Comparison of ENCODE assay signal across 22 cellular contexts in genomic region chrX:8043121-8043520, GRCh38.
DNase-seq lines count a peak whose midpoint lies in the region; ATAC-seq, FAIRE-seq and TF ChIP-seq lines count a peak whose summit lies in the region.
"Had no signal": no experiment of that assay in that cellular context is flagged by ENCODE, and none has a peak within 500 bp of the region (broad histone marks: within the 10 kb centered on the region; RNA-seq: fewer than 3 reads in every experiment).

No MANE protein-coding gene starts in this region.

- no peak for ATAC-seq in upper lobe of left lung (ENCODE audit: low FRiP score in 2 of 2)
- no peak for ATAC-seq in heart left ventricle

- H3K27me3 ChIP-seq in bronchial epithelial cell (ENCODE audit: control insufficient read depth, insufficient read depth, low read length) (no peaks in the 10 kb centered on the region), keratinocyte (ENCODE audit: control insufficient read depth, extremely low read depth, insufficient read depth, low read length) (no peaks in the 10 kb centered on the region), upper lobe of left lung (no peaks in the 10 kb centered on the region), osteoblast (ENCODE audit: insufficient read depth, low read length) (no peaks in the 10 kb centered on the region), heart left ventricle (peaks cover 0 to 4% (median 0%) of the 10 kb centered on the region in 9 donors)
- H3K27me3 ChIP-seq: BE2C had no signal

- H3K9me3 ChIP-seq in keratinocyte (ENCODE audit: control insufficient read depth, low read depth, low read length) (no peaks in the 10 kb centered on the region), upper lobe of left lung (no peaks in the 10 kb centered on the region), osteoblast (ENCODE audit: low read depth, low read length) (no peaks in the 10 kb centered on the region), heart left ventricle (no peaks in the 10 kb centered on the region)
- H3K9me3 ChIP-seq: BE2C had no signal

- TF ChIP-seq CTCF in RWPE1 (conservative IDR thresholded peaks at IDR 0.05; ENCODE audit: low read depth), result no peak
- TF ChIP-seq CTCF in bronchial epithelial cell (IDR thresholded peaks at IDR 0.05; ENCODE audit: insufficient read depth, low read length, severe bottlenecking), result no peak
- no peak for TF ChIP-seq CTCF in keratinocyte (optimal IDR thresholded peaks at IDR 0.05 in 1 of 3, IDR thresholded peaks at IDR 0.05 in 1 of 3, conservative IDR thresholded peaks at IDR 0.05 in 1 of 3; ENCODE audit: extremely low read depth in 1 of 3, insufficient read depth in 2 of 3, low read length in 3 of 3)
- TF ChIP-seq CTCF in upper lobe of left lung (IDR thresholded peaks at IDR 0.05), result no peak
- no peak for TF ChIP-seq CTCF in osteoblast (IDR thresholded peaks at IDR 0.05; ENCODE audit: extremely low read depth, low read depth, low read length)
- TF ChIP-seq CTCF in heart left ventricle (IDR thresholded peaks at IDR 0.05), result no peak

- H3K79me2 ChIP-seq in keratinocyte (ENCODE audit: control insufficient read depth, insufficient read depth, low read length) (no peaks in the 10 kb centered on the region), osteoblast (ENCODE audit: insufficient read depth, low read length) (no peaks in the 10 kb centered on the region)

- FAIRE-seq in bronchial epithelial cell (lab: Jason Lieb, UNC) (no peak), keratinocyte (lab: Jason Lieb, UNC) (no peak)
- FAIRE-seq: A204.1, GM12891, GM19239, H1 had no signal

- H4K20me1 ChIP-seq in keratinocyte (ENCODE audit: control insufficient read depth, extremely low read depth, insufficient read depth, low read length) (no peaks in the 10 kb centered on the region), osteoblast (ENCODE audit: insufficient read depth, low read length) (no peaks in the 10 kb centered on the region)

- POLR2A ChIA-PET in RWPE1 (lab: Yijun Ruan, JAX; ENCODE audit: low non-redundant PET), result no interaction called here

- H3K4me1 ChIP-seq in keratinocyte (ENCODE audit: control insufficient read depth, extremely low read depth, insufficient read depth, low read length), result peaks cover 15% of the 10 kb centered on the region
- H3K4me1 ChIP-seq in upper lobe of left lung, result no peaks in the 10 kb centered on the region
- H3K4me1 ChIP-seq in osteoblast (ENCODE audit: insufficient read depth, low read length), result no peaks in the 10 kb centered on the region
- peaks cover 0 to 6% (median 0%) of the 10 kb centered on the region in 12 donors for H3K4me1 ChIP-seq in heart left ventricle
- H3K4me1 ChIP-seq: BE2C had no signal

- dilution Hi-C loops in keratinocyte (cut with MboI; ENCODE audit: extremely low pct_ligation_motif_present, low sequenced_read_pairs), result no loop called here

- WGBS in upper lobe of left lung, 2 donors, result 67 to 78% methylated on average over 3 of the region's 3 CpGs
- WGBS in heart left ventricle, 4 donors, result 77 to 89% (median 81%) methylated on average over 3 of the region's 3 CpGs

- CTCF ChIA-PET in RWPE1 (lab: Yijun Ruan, JAX), result no interaction called here

- no peak overlapping the region for H3K4me3 ChIP-seq in bronchial epithelial cell (ENCODE audit: low read depth, low read length)
- no peak overlapping the region for H3K4me3 ChIP-seq in keratinocyte (ENCODE audit: control insufficient read depth in 2 of 3, extremely low read depth in 1 of 3, insufficient read depth in 2 of 3, low read depth in 1 of 3, low read length in 3 of 3)
- H3K4me3 ChIP-seq in upper lobe of left lung, result no peak overlapping the region
- H3K4me3 ChIP-seq in osteoblast (ENCODE audit: insufficient read depth, low read length), result no peak overlapping the region
- H3K4me3 ChIP-seq in heart left ventricle, result no peak overlapping the region

- H3K27ac ChIP-seq in RWPE1, result no peak overlapping the region
- H3K27ac ChIP-seq in keratinocyte (ENCODE audit: control insufficient read depth, insufficient read depth, low read length), result peak overlapping the region; percentile 36
- H3K27ac ChIP-seq in upper lobe of left lung, result no peak overlapping the region
- H3K27ac ChIP-seq in osteoblast (ENCODE audit: low read depth, low read length), result no peak overlapping the region
- H3K27ac ChIP-seq in heart left ventricle, result no peak overlapping the region

- intact Hi-C loops in heart left ventricle (cut with DNase I), result no loop called here

- TF ChIP-seq POLR2A in upper lobe of left lung (IDR thresholded peaks at IDR 0.05) (no peak), heart left ventricle (IDR thresholded peaks at IDR 0.05) (no peak)

- H3K9me1 ChIP-seq in keratinocyte (ENCODE audit: control insufficient read depth, extremely low read depth, insufficient read depth, low read length), result no peaks in the 10 kb centered on the region

- H2AFZ ChIP-seq in keratinocyte (ENCODE audit: control insufficient read depth, low read length) (no peak overlapping the region), osteoblast (ENCODE audit: low read length) (no peak overlapping the region)

- H3K4me2 ChIP-seq in keratinocyte (ENCODE audit: control insufficient read depth, extremely low read depth, insufficient read depth, low read depth, low read length) (peak overlapping the region; percentile 29), osteoblast (ENCODE audit: insufficient read depth, low read length) (no peak overlapping the region)

- TF ChIP-seq EP300 in upper lobe of left lung (IDR thresholded peaks at IDR 0.05), result no peak

- H3K36me3 ChIP-seq in bronchial epithelial cell (ENCODE audit: control insufficient read depth, insufficient read depth, low read length), result no peaks in the 10 kb centered on the region
- H3K36me3 ChIP-seq in keratinocyte (ENCODE audit: control insufficient read depth in 2 of 2, extremely low read depth in 1 of 2, insufficient read depth in 2 of 2, low read length in 2 of 2), result no peaks in the 10 kb centered on the region
- no peaks in the 10 kb centered on the region for H3K36me3 ChIP-seq in upper lobe of left lung
- no peaks in the 10 kb centered on the region for H3K36me3 ChIP-seq in osteoblast (ENCODE audit: insufficient read depth, low read length)
- no peaks in the 10 kb centered on the region for H3K36me3 ChIP-seq in heart left ventricle
- H3K36me3 ChIP-seq: BE2C had no signal

- no peak overlapping the region for H3K9ac ChIP-seq in keratinocyte (ENCODE audit: control insufficient read depth, extremely low read depth, insufficient read depth, low read length)

- peak; percentile 19 for DNase-seq in RWPE1 (ENCODE audit: low spot score)
- peak; percentile 78 for DNase-seq in bronchial epithelial cell (ENCODE audit: low read depth)
- DNase-seq in keratinocyte (ENCODE audit: low read depth, low spot score), result peak; percentile 49
- no peak for DNase-seq in upper lobe of left lung
- no peak for DNase-seq in osteoblast (ENCODE audit: insufficient read length, low spot score, missing footprints)
- DNase-seq in heart left ventricle, result no peak
- DNase-seq: ACHN; BE2C; C1 segment of cervical spinal cord; CD4-positive, CD25-positive, alpha-beta regulatory T cell; CD8-positive, alpha-beta memory T cell; COR-L47; DMS 273 treated with DMSO at 0.1 percent for 48 hours; DMS53; DND-41; EL; H9; IMR-90 had no signal

Comparison
In these comparisons a context has a peak if more than half of its experiments do, and no peak if none do; other contexts are left out.
1. DNase-seq: peak in RWPE1 (single experiment), bronchial epithelial cell (single experiment) and keratinocyte (single experiment); none in upper lobe of left lung (0 of 2), osteoblast (single experiment) and heart left ventricle (0 of 5).